Comparison of ENCODE assay signal across 1 cellular context in the genomic region with DNA sequence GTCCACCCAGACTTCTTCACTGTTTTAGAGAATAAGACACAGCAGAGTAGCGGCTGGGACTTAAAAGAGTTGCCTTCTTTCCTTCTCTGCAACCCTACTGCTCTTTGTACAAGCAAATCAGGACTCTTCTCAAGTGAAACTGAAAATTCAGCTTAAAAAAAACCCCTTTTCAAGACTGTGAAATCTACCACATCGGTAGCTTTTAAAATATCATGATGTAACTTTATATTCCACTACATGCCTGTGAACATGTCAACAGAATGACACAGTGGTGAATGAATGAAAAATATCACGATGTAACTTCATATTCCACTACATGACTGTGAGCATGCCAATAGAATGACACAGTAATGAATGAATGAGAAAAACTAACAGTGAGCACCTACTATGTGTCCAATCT.
TF ChIP-seq lines count a peak whose summit lies in the region.

No MANE protein-coding gene starts in this region.

TF ChIP-seq in GM23338, 12 proteins besides CTCF, POLR2A, EP300 and RAD21 (continued from another document):
- TF ChIP-seq, protein P1, sequence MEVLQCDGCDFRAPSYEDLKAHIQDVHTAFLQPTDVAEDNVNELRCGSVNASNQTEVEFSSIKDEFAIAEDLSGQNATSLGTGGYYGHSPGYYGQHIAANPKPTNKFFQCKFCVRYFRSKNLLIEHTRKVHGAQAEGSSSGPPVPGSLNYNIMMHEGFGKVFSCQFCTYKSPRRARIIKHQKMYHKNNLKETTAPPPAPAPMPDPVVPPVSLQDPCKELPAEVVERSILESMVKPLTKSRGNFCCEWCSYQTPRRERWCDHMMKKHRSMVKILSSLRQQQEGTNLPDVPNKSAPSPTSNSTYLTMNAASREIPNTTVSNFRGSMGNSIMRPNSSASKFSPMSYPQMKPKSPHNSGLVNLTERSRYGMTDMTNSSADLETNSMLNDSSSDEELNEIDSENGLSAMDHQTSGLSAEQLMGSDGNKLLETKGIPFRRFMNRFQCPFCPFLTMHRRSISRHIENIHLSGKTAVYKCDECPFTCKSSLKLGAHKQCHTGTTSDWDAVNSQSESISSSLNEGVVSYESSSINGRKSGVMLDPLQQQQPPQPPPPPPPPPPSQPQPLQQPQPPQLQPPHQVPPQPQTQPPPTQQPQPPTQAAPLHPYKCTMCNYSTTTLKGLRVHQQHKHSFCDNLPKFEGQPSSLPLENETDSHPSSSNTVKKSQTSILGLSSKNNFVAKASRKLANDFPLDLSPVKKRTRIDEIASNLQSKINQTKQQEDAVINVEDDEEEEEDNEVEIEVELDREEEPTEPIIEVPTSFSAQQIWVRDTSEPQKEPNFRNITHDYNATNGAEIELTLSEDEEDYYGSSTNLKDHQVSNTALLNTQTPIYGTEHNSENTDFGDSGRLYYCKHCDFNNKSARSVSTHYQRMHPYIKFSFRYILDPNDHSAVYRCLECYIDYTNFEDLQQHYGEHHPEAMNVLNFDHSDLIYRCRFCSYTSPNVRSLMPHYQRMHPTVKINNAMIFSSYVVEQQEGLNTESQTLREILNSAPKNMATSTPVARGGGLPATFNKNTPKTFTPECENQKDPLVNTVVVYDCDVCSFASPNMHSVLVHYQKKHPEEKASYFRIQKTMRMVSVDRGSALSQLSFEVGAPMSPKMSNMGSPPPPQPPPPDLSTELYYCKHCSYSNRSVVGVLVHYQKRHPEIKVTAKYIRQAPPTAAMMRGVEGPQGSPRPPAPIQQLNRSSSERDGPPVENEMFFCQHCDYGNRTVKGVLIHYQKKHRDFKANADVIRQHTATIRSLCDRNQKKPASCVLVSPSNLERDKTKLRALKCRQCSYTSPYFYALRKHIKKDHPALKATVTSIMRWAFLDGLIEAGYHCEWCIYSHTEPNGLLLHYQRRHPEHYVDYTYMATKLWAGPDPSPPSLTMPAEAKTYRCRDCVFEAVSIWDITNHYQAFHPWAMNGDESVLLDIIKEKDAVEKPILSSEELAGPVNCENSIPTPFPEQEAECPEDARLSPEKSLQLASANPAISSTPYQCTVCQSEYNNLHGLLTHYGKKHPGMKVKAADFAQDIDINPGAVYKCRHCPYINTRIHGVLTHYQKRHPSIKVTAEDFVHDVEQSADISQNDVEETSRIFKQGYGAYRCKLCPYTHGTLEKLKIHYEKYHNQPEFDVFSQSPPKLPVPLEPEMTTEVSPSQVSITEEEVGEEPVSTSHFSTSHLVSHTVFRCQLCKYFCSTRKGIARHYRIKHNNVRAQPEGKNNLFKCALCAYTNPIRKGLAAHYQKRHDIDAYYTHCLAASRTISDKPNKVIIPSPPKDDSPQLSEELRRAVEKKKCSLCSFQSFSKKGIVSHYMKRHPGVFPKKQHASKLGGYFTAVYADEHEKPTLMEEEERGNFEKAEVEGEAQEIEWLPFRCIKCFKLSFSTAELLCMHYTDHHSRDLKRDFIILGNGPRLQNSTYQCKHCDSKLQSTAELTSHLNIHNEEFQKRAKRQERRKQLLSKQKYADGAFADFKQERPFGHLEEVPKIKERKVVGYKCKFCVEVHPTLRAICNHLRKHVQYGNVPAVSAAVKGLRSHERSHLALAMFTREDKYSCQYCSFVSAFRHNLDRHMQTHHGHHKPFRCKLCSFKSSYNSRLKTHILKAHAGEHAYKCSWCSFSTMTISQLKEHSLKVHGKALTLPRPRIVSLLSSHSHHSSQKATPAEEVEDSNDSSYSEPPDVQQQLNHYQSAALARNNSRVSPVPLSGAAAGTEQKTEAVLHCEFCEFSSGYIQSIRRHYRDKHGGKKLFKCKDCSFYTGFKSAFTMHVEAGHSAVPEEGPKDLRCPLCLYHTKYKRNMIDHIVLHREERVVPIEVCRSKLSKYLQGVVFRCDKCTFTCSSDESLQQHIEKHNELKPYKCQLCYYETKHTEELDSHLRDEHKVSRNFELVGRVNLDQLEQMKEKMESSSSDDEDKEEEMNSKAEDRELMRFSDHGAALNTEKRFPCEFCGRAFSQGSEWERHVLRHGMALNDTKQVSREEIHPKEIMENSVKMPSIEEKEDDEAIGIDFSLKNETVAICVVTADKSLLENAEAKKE (CRISPR knock-in tag; IDR thresholded peaks at IDR 0.05), result no peak
- TF ChIP-seq CREB1 (CRISPR knock-in tag; IDR thresholded peaks at IDR 0.05; ENCODE audit: low read depth) (no peak), ZNF331 (CRISPR knock-in tag; IDR thresholded peaks at IDR 0.05; ENCODE audit: low read depth) (no peak), EZH2 (IDR thresholded peaks at IDR 0.05; ENCODE audit: low read depth, unreplicated experiment) (no peak), STAT1 (IDR thresholded peaks at IDR 0.05; ENCODE audit: unreplicated experiment) (no peak)
